3 cellular contexts compared by ENCODE assay signal in genomic region chr2:182077023-182077422, GRCh38.
TF ChIP-seq lines count a peak whose summit lies in the region.

No MANE protein-coding gene starts in this region.

TF ChIP-seq in IMR-90, 13 proteins besides CTCF, POLR2A, EP300 and RAD21:
- no peak for TF ChIP-seq MAFK (IDR thresholded peaks at IDR 0.05; ENCODE audit: low read depth, low read length)
- TF ChIP-seq BHLHE40 (IDR thresholded peaks at IDR 0.05; ENCODE audit: low read depth, low read length) = no peak
- no peak for TF ChIP-seq FOS (IDR thresholded peaks at IDR 0.05; ENCODE audit: low read depth, low read length)
- no peak for TF ChIP-seq MXI1 (IDR thresholded peaks at IDR 0.05; ENCODE audit: borderline replicate concordance, low read depth, low read length)
- no peak for TF ChIP-seq CHD1 (IDR thresholded peaks at IDR 0.05; ENCODE audit: low read depth, low read length)
- TF ChIP-seq CEBPB (IDR thresholded peaks at IDR 0.05; ENCODE audit: low read depth, low read length) = no peak
- no peak for TF ChIP-seq MAZ (IDR thresholded peaks at IDR 0.05; ENCODE audit: borderline replicate concordance, low read depth, low read length)
- no peak for TF ChIP-seq RCOR1 (IDR thresholded peaks at IDR 0.05; ENCODE audit: insufficient replicate concordance, low read length)
- TF ChIP-seq, protein P1, sequence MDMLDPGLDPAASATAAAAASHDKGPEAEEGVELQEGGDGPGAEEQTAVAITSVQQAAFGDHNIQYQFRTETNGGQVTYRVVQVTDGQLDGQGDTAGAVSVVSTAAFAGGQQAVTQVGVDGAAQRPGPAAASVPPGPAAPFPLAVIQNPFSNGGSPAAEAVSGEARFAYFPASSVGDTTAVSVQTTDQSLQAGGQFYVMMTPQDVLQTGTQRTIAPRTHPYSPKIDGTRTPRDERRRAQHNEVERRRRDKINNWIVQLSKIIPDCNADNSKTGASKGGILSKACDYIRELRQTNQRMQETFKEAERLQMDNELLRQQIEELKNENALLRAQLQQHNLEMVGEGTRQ (IDR thresholded peaks at IDR 0.05; ENCODE audit: low read depth, low read length) = no peak
- TF ChIP-seq NFE2L2 (IDR thresholded peaks at IDR 0.05; ENCODE audit: low read depth, low read length) = no peak
- TF ChIP-seq SMC3 (IDR thresholded peaks at IDR 0.05; ENCODE audit: low read depth, low read length) = no peak

TF ChIP-seq in GM12878, 131 proteins besides CTCF, POLR2A, EP300 and RAD21:
- no peak for TF ChIP-seq TCF3 (IDR thresholded peaks at IDR 0.05; ENCODE audit: borderline replicate concordance, insufficient read depth, low read depth, low read length)
- no peak for TF ChIP-seq ZNF24 (IDR thresholded peaks at IDR 0.05)
- TF ChIP-seq SMAD5 (IDR thresholded peaks at IDR 0.05; ENCODE audit: low read depth) = no peak
- TF ChIP-seq FOXM1 (IDR thresholded peaks at IDR 0.05; ENCODE audit: low read depth, low read length) = no peak
- TF ChIP-seq POU2F2 (IDR thresholded peaks at IDR 0.05; ENCODE audit: borderline replicate concordance, low read depth, low read length) = no peak
- TF ChIP-seq GATAD2B (conservative IDR thresholded peaks at IDR 0.05; ENCODE audit: low read depth) = no peak
- no peak for TF ChIP-seq YY1 (IDR thresholded peaks at IDR 0.05; ENCODE audit: low read depth, low read length)
- no peak for TF ChIP-seq BCL11A (IDR thresholded peaks at IDR 0.05; ENCODE audit: low read depth, low read length)
- TF ChIP-seq ASH2L (IDR thresholded peaks at IDR 0.05; ENCODE audit: borderline replicate concordance, low read depth) = no peak
- TF ChIP-seq, protein P2, sequence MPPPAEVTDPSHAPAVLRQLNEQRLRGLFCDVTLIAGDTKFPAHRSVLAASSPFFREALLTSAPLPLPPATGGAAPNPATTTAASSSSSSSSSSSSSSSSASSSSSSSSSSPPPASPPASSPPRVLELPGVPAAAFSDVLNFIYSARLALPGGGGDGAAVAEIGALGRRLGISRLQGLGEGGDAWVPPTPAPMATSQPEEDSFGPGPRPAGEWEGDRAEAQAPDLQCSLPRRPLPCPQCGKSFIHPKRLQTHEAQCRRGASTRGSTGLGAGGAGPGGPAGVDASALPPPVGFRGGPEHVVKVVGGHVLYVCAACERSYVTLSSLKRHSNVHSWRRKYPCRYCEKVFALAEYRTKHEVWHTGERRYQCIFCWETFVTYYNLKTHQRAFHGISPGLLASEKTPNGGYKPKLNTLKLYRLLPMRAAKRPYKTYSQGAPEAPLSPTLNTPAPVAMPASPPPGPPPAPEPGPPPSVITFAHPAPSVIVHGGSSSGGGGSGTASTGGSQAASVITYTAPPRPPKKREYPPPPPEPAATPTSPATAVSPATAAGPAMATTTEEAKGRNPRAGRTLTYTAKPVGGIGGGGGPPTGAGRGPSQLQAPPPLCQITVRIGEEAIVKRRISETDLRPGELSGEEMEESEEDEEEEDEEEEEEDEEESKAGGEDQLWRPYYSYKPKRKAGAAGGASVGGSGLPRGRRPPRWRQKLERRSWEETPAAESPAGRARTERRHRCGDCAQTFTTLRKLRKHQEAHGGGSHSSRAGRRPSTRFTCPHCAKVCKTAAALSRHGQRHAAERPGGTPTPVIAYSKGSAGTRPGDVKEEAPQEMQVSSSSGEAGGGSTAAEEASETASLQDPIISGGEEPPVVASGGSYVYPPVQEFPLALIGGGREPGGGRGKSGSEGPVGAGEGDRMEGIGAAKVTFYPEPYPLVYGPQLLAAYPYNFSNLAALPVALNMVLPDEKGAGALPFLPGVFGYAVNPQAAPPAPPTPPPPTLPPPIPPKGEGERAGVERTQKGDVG (CRISPR knock-in tag; IDR thresholded peaks at IDR 0.05) = no peak
- no peak for TF ChIP-seq RFX5 (IDR thresholded peaks at IDR 0.05; ENCODE audit: low read depth, low read length)
- TF ChIP-seq, protein P3, sequence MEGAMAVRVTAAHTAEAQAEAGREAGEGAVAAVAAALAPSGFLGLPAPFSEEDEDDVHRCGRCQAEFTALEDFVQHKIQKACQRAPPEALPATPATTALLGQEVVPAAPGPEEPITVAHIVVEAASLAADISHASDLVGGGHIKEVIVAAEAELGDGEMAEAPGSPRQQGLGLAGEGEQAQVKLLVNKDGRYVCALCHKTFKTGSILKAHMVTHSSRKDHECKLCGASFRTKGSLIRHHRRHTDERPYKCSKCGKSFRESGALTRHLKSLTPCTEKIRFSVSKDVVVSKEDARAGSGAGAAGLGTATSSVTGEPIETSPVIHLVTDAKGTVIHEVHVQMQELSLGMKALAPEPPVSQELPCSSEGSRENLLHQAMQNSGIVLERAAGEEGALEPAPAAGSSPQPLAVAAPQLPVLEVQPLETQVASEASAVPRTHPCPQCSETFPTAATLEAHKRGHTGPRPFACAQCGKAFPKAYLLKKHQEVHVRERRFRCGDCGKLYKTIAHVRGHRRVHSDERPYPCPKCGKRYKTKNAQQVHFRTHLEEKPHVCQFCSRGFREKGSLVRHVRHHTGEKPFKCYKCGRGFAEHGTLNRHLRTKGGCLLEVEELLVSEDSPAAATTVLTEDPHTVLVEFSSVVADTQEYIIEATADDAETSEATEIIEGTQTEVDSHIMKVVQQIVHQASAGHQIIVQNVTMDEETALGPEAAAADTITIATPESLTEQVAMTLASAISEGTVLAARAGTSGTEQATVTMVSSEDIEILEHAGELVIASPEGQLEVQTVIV (IDR thresholded peaks at IDR 0.05; ENCODE audit: borderline replicate concordance, partially characterized antibody) = no peak
- no peak for TF ChIP-seq NFXL1 (IDR thresholded peaks at IDR 0.05; ENCODE audit: borderline replicate concordance)

TF ChIP-seq in liver, 16 proteins besides CTCF, POLR2A, EP300 and RAD21:
- TF ChIP-seq HNF4G (IDR thresholded peaks at IDR 0.05) (no peak), JUND (IDR thresholded peaks at IDR 0.05) (no peak), FOXA2 (IDR thresholded peaks at IDR 0.05) (peak; percentile 41), RXRA (IDR thresholded peaks at IDR 0.05) (peak; percentile 44 to 46), NR2F2 (IDR thresholded peaks at IDR 0.05) (no peak), FOXA1 (IDR thresholded peaks at IDR 0.05) (no peak), MAX (IDR thresholded peaks at IDR 0.05) (no peak), SP1 (IDR thresholded peaks at IDR 0.05) (no peak)
